Comparison of ENCODE assay signal across 9 cellular contexts in genomic region chr4:171846232-171846631, GRCh38. TPM values are rescaled to one million over a fixed set of nuclear protein-coding genes. Genes with fewer than 3 reads are reported as not detected.
DNase-seq lines count a peak whose midpoint lies in the region; ATAC-seq and TF ChIP-seq lines count a peak whose summit lies in the region.
"Had no signal": no experiment of that assay in that cellular context is flagged by ENCODE, and none has a peak within 500 bp of the region (broad histone marks: within the 10 kb centered on the region; RNA-seq: fewer than 3 reads in every experiment).

No MANE protein-coding gene starts in this region.

- intact Hi-C loops in activated naive CD4-positive, alpha-beta T cell treated with anti-CD3 and anti-CD28 coated beads for 36 hours (cut with micrococcal nuclease): loop anchor here (2.0 kb wide), 1 partner anchor 985 kb away; no protein-coding TSS in a partner anchor
- intact Hi-C loops in testis (cut with DNase I; ENCODE audit: low total_unique reads): no loop called here

- H3K9me3 Mint-ChIP-seq in activated naive CD4-positive, alpha-beta T cell treated with anti-CD3 and anti-CD28 coated beads for 36 hours: peaks cover 5% of the 10 kb centered on the region

- H3K4me1 Mint-ChIP-seq in activated naive CD4-positive, alpha-beta T cell treated with anti-CD3 and anti-CD28 coated beads for 36 hours (ENCODE audit: low read depth): no peaks in the 10 kb centered on the region

- peak; percentile 76 for ATAC-seq in GM21528 (IDR thresholded peaks at IDR 0.05; ENCODE audit: low FRiP score, unreplicated experiment)

- CTCF ChIA-PET in activated naive CD4-positive, alpha-beta T cell treated with anti-CD3 and anti-CD28 coated beads for 36 hours (lab: Charles Lee): no interaction called here

- H3K36me3 ChIP-seq in testis (ENCODE audit: low read depth, missing control alignments): no peaks in the 10 kb centered on the region

- TF ChIP-seq POLR2A in testis (IDR thresholded peaks at IDR 0.05): no peak

- no peaks in the 10 kb centered on the region for H3K4me1 ChIP-seq in testis

- H3K4me3 Mint-ChIP-seq in activated naive CD4-positive, alpha-beta T cell treated with anti-CD3 and anti-CD28 coated beads for 36 hours: no peak overlapping the region

- no peaks in the 10 kb centered on the region for H3K9me3 ChIP-seq in testis

- H3K36me3 Mint-ChIP-seq in activated naive CD4-positive, alpha-beta T cell treated with anti-CD3 and anti-CD28 coated beads for 36 hours (ENCODE audit: low read depth): no peaks in the 10 kb centered on the region

- H3K4me3 ChIP-seq in foreskin fibroblast (ENCODE audit: low read depth in 1 of 2, low read length in 2 of 2): no peak overlapping the region
- H3K4me3 ChIP-seq in testis: no peak overlapping the region

- no peaks in the 10 kb centered on the region for H3K27me3 ChIP-seq in testis

- peak; percentile 24 for DNase-seq in activated naive CD4-positive, alpha-beta T cell treated with anti-CD3 and anti-CD28 coated beads for 36 hours
- no peak for DNase-seq in activated naive CD4-positive, alpha-beta T cell (lab: John Stamatoyannopoulos, UW)
- DNase-seq in HuH-7.5 (ENCODE audit: low spot score) (peak; percentile 3), RKO (ENCODE audit: low spot score) (peak; percentile 29), foreskin fibroblast (peak; percentile 2 to 63), testis (peak; percentile 78), cortex of kidney (lab: John Stamatoyannopoulos, UW) (no peak)

- no peaks in the 10 kb centered on the region for H3K27me3 Mint-ChIP-seq in activated naive CD4-positive, alpha-beta T cell treated with anti-CD3 and anti-CD28 coated beads for 36 hours (ENCODE audit: low read depth)

- H3K27ac Mint-ChIP-seq in activated naive CD4-positive, alpha-beta T cell treated with anti-CD3 and anti-CD28 coated beads for 36 hours: no peak overlapping the region

- WGBS in testis, 2 donors: 36 to 49% methylated on average over 2 of the region's 2 CpGs

- no peak overlapping the region for H3K27ac ChIP-seq in testis

- peak; percentile 73 for TF ChIP-seq CTCF in foreskin fibroblast (IDR thresholded peaks at IDR 0.05; ENCODE audit: low read depth, low read length)
- peak in 2 of 3 experiments; percentile 24 to 38 for TF ChIP-seq CTCF in testis (IDR thresholded peaks at IDR 0.05)

RNA-seq across cellular contexts. Expression of gene GALNTL6, which starts 33.0 kb away (rescaled TPM):
- not detected for total RNA-seq in activated naive CD4-positive, alpha-beta T cell treated with anti-CD3 and anti-CD28 coated beads for 36 hours
- total RNA-seq in testis: 1 to 10 TPM; 4.9 to 6.2 TPM
- polyA plus RNA-seq in testis (ENCODE audit: insufficient read depth, low read depth, low replicate concordance): 2.9 TPM
- total RNA-seq: dermis microvascular lymphatic vessel endothelial cell had no signal

Comparison
In these comparisons a context has a peak if more than half of its experiments do, and no peak if none do; other contexts are left out.
1. DNase-seq: peak in activated naive CD4-positive, alpha-beta T cell treated with anti-CD3 and anti-CD28 coated beads for 36 hours (single experiment), HuH-7.5 (single experiment), RKO (single experiment), foreskin fibroblast (2 of 2) and testis (single experiment); none in activated naive CD4-positive, alpha-beta T cell (0 of 4) and cortex of kidney (single experiment).
2. RNA of gene GALNTL6, which starts 33.0 kb away (total RNA-seq): 4.9 to 6.2 TPM in testis; not detected in activated naive CD4-positive, alpha-beta T cell treated with anti-CD3 and anti-CD28 coated beads for 36 hours; every median in the first group is over 4 times any median in the second.